ENCODE assay signal across 26 cellular contexts in genomic region chr1:61524206-61524605, GRCh38.
"Had no signal": no experiment of that assay in that cellular context is flagged by ENCODE, and none has a peak within 500 bp of the region (broad histone marks: within the 10 kb centered on the region; RNA-seq: fewer than 3 reads in every experiment).

No MANE protein-coding gene starts in this region.

- H3K36me3 Mint-ChIP-seq: activated naive CD8-positive, alpha-beta T cell; natural killer cell had no signal

- H3K4me1 Mint-ChIP-seq: activated CD4-positive, alpha-beta T cell treated with anti-CD3 and anti-CD28 coated beads for 36 hours; natural killer cell had no signal

- H3K4me3 ChIP-seq: adrenal gland, body of pancreas, colonic mucosa, dorsolateral prefrontal cortex, heart right ventricle, lower lobe of right lung, suprapubic skin, tibial artery, upper lobe of right lung had no signal

- H3K27ac ChIP-seq: adrenal gland, body of pancreas, colonic mucosa, dorsolateral prefrontal cortex, heart right ventricle, lower lobe of right lung, suprapubic skin, tibial artery, upper lobe of right lung had no signal

- H3K4me3 Mint-ChIP-seq: activated CD4-positive, alpha-beta T cell treated with anti-CD3 and anti-CD28 coated beads for 36 hours; activated naive CD8-positive, alpha-beta T cell; activated T-cell treated with anti-CD3 and anti-CD28 coated beads, Interleukin-2, amount 50 U/mL, for 72 hours; natural killer cell had no signal

- H3K36me3 ChIP-seq: adrenal gland, colonic mucosa, heart right ventricle, lower lobe of right lung, suprapubic skin, tibial artery, upper lobe of right lung had no signal

- H3K27ac Mint-ChIP-seq: activated CD4-positive, alpha-beta T cell treated with anti-CD3 and anti-CD28 coated beads for 36 hours; activated naive CD8-positive, alpha-beta T cell; activated T-cell treated with anti-CD3 and anti-CD28 coated beads, Interleukin-2, amount 50 U/mL, for 72 hours; natural killer cell had no signal

- DNase-seq: activated CD4-positive, alpha-beta T cell treated with anti-CD3 and anti-CD28 coated beads for 36 hours; activated CD4-positive, CD25-positive, alpha-beta regulatory T cell; activated naive CD4-positive, alpha-beta T cell; activated T-cell treated with anti-CD3 and anti-CD28 coated beads for 4 hours; activated T-cell treated with anti-CD3 and anti-CD28 coated beads, Interleukin-2, amount 50 U/mL, for 72 hours; adrenal gland; aorta; body of pancreas; colonic mucosa; dorsolateral prefrontal cortex; effector memory CD4-positive, alpha-beta T cell; erythroblast; foreskin melanocyte; heart right ventricle; lower lobe of right lung; mesenchymal stem cell; natural killer cell; posterior cingulate gyrus; right cardiac atrium; stimulated activated CD4-positive, alpha-beta T cell treated with anti-CD3 and anti-CD28 coated beads, Interleukin-15, amount 100 ng/mL, for 24 hours; stimulated activated CD4-positive, alpha-beta T cell treated with anti-CD3 and anti-CD28 coated beads, Interleukin-2, amount 100 ng/mL, for 24 hours; stimulated activated naive CD4-positive, alpha-beta T cell; tibial artery; upper lobe of right lung had no signal

- H3K9me3 ChIP-seq: adrenal gland, body of pancreas, colonic mucosa, heart right ventricle, lower lobe of right lung, suprapubic skin, tibial artery, upper lobe of right lung had no signal

- H3K9me3 Mint-ChIP-seq: activated T-cell treated with anti-CD3 and anti-CD28 coated beads, Interleukin-2, amount 50 U/mL, for 72 hours; natural killer cell had no signal

- H3K27me3 ChIP-seq: adrenal gland, body of pancreas, colonic mucosa, dorsolateral prefrontal cortex, heart right ventricle, suprapubic skin, tibial artery, upper lobe of right lung had no signal
